1 cellular context compared by ENCODE assay signal in the genomic region with DNA sequence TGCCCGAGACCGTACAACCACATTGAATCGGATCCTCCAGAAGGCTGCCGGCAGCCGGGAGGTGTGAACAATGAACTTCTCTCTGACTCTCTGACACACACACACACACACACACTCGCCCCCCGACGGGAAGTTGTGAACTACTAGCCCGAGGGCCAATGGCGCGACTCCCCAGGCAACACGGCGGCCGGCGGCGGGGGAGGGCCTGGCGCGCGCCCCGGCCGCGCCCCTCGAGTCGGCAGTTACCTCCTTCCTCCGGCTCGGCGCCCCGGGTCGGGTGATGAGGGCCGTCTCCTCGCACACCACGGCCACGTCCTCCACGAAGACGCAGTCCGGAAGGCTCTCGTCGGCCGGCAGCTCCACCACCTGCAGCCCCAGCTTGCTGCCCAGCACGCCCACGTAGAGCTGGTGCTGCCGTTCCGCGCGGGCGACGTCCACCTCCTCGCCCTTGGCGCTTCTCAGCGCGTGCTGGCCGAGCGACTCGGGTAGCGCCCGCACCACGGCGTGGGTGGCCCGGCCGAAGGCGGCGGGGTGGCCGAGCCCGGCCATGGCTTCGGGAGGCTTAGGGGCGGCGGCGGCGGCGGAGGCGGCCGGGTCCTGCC.
TF ChIP-seq lines count a peak whose summit lies in the region.

No MANE protein-coding gene starts in this region.

TF ChIP-seq in WTC11, 78 proteins besides CTCF, POLR2A, EP300 and RAD21 (continued from another document and continues in another):
- TF ChIP-seq, protein P1, sequence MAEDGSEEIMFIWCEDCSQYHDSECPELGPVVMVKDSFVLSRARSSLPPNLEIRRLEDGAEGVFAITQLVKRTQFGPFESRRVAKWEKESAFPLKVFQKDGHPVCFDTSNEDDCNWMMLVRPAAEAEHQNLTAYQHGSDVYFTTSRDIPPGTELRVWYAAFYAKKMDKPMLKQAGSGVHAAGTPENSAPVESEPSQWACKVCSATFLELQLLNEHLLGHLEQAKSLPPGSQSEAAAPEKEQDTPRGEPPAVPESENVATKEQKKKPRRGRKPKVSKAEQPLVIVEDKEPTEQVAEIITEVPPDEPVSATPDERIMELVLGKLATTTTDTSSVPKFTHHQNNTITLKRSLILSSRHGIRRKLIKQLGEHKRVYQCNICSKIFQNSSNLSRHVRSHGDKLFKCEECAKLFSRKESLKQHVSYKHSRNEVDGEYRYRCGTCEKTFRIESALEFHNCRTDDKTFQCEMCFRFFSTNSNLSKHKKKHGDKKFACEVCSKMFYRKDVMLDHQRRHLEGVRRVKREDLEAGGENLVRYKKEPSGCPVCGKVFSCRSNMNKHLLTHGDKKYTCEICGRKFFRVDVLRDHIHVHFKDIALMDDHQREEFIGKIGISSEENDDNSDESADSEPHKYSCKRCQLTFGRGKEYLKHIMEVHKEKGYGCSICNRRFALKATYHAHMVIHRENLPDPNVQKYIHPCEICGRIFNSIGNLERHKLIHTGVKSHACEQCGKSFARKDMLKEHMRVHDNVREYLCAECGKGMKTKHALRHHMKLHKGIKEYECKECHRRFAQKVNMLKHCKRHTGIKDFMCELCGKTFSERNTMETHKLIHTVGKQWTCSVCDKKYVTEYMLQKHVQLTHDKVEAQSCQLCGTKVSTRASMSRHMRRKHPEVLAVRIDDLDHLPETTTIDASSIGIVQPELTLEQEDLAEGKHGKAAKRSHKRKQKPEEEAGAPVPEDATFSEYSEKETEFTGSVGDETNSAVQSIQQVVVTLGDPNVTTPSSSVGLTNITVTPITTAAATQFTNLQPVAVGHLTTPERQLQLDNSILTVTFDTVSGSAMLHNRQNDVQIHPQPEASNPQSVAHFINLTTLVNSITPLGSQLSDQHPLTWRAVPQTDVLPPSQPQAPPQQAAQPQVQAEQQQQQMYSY (CRISPR knock-in tag; IDR thresholded peaks at IDR 0.05): peak; percentile 57; the same call in 1 of the 2 replicates
- TF ChIP-seq, protein P2, sequence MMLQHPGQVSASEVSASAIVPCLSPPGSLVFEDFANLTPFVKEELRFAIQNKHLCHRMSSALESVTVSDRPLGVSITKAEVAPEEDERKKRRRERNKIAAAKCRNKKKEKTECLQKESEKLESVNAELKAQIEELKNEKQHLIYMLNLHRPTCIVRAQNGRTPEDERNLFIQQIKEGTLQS (CRISPR knock-in tag; conservative IDR thresholded peaks at IDR 0.05): no peak
- 0 out of 2 replicates have a peak, but pooled peaks have one; percentile 48 for TF ChIP-seq NR2C2 (CRISPR knock-in tag; IDR thresholded peaks at IDR 0.05)
- no peak for TF ChIP-seq ZNF423 (CRISPR knock-in tag; IDR thresholded peaks at IDR 0.05)
- 0 out of 2 replicates have a peak, but pooled peaks have one; percentile 38 for TF ChIP-seq ZNF138 (CRISPR knock-in tag; conservative IDR thresholded peaks at IDR 0.05)
- TF ChIP-seq SP1 (CRISPR knock-in tag; conservative IDR thresholded peaks at IDR 0.05): 0 out of 2 replicates have a peak, but pooled peaks have one; percentile 42
- peak; percentile 17; the same call in 1 of the 2 replicates for TF ChIP-seq ZNF232 (CRISPR knock-in tag; IDR thresholded peaks at IDR 0.05)
- no peak; the same call in 1 of the 2 replicates for TF ChIP-seq JUN (CRISPR knock-in tag; IDR thresholded peaks at IDR 0.05)
- TF ChIP-seq NR1H2 (CRISPR knock-in tag; IDR thresholded peaks at IDR 0.05): no peak
- TF ChIP-seq, protein P3, sequence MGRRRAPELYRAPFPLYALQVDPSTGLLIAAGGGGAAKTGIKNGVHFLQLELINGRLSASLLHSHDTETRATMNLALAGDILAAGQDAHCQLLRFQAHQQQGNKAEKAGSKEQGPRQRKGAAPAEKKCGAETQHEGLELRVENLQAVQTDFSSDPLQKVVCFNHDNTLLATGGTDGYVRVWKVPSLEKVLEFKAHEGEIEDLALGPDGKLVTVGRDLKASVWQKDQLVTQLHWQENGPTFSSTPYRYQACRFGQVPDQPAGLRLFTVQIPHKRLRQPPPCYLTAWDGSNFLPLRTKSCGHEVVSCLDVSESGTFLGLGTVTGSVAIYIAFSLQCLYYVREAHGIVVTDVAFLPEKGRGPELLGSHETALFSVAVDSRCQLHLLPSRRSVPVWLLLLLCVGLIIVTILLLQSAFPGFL (CRISPR knock-in tag; IDR thresholded peaks at IDR 0.05; ENCODE audit: borderline replicate concordance): no peak
- TF ChIP-seq FOXJ3 (CRISPR knock-in tag; IDR thresholded peaks at IDR 0.05; ENCODE audit: borderline replicate concordance): no peak
- TF ChIP-seq ZNF263 (CRISPR knock-in tag; IDR thresholded peaks at IDR 0.05; ENCODE audit: low read depth): no peak
- no peak for TF ChIP-seq SMAD4 (CRISPR knock-in tag; IDR thresholded peaks at IDR 0.05)
- no peak for TF ChIP-seq RORB (CRISPR knock-in tag; IDR thresholded peaks at IDR 0.05)
- TF ChIP-seq, protein P4, sequence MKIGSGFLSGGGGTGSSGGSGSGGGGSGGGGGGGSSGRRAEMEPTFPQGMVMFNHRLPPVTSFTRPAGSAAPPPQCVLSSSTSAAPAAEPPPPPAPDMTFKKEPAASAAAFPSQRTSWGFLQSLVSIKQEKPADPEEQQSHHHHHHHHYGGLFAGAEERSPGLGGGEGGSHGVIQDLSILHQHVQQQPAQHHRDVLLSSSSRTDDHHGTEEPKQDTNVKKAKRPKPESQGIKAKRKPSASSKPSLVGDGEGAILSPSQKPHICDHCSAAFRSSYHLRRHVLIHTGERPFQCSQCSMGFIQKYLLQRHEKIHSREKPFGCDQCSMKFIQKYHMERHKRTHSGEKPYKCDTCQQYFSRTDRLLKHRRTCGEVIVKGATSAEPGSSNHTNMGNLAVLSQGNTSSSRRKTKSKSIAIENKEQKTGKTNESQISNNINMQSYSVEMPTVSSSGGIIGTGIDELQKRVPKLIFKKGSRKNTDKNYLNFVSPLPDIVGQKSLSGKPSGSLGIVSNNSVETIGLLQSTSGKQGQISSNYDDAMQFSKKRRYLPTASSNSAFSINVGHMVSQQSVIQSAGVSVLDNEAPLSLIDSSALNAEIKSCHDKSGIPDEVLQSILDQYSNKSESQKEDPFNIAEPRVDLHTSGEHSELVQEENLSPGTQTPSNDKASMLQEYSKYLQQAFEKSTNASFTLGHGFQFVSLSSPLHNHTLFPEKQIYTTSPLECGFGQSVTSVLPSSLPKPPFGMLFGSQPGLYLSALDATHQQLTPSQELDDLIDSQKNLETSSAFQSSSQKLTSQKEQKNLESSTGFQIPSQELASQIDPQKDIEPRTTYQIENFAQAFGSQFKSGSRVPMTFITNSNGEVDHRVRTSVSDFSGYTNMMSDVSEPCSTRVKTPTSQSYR (CRISPR knock-in tag; IDR thresholded peaks at IDR 0.05): peak; percentile 67; the same call in 1 of the 2 replicates
- no peak for TF ChIP-seq ZNF396 (CRISPR knock-in tag; IDR thresholded peaks at IDR 0.05; ENCODE audit: borderline replicate concordance)
- TF ChIP-seq, protein P5, sequence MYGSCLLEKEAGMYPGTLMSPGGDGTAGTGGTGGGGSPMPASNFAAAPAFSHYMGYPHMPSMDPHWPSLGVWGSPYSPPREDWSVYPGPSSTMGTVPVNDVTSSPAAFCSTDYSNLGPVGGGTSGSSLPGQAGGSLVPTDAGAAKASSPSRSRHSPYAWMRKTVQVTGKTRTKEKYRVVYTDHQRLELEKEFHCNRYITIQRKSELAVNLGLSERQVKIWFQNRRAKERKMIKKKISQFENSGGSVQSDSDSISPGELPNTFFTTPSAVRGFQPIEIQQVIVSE (CRISPR knock-in tag; IDR thresholded peaks at IDR 0.05; ENCODE audit: borderline replicate concordance): no peak
- TF ChIP-seq, protein P6, sequence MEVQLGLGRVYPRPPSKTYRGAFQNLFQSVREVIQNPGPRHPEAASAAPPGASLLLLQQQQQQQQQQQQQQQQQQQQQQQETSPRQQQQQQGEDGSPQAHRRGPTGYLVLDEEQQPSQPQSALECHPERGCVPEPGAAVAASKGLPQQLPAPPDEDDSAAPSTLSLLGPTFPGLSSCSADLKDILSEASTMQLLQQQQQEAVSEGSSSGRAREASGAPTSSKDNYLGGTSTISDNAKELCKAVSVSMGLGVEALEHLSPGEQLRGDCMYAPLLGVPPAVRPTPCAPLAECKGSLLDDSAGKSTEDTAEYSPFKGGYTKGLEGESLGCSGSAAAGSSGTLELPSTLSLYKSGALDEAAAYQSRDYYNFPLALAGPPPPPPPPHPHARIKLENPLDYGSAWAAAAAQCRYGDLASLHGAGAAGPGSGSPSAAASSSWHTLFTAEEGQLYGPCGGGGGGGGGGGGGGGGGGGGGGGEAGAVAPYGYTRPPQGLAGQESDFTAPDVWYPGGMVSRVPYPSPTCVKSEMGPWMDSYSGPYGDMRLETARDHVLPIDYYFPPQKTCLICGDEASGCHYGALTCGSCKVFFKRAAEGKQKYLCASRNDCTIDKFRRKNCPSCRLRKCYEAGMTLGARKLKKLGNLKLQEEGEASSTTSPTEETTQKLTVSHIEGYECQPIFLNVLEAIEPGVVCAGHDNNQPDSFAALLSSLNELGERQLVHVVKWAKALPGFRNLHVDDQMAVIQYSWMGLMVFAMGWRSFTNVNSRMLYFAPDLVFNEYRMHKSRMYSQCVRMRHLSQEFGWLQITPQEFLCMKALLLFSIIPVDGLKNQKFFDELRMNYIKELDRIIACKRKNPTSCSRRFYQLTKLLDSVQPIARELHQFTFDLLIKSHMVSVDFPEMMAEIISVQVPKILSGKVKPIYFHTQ (CRISPR knock-in tag; IDR thresholded peaks at IDR 0.05): no peak
- no peak for TF ChIP-seq PRRX2 (CRISPR knock-in tag; IDR thresholded peaks at IDR 0.05)
- no peak for TF ChIP-seq NFATC4 (CRISPR knock-in tag; IDR thresholded peaks at IDR 0.05)
- 0 out of 2 replicates have a peak, but pooled peaks have one; percentile 74 for TF ChIP-seq CREB1 (CRISPR knock-in tag; IDR thresholded peaks at IDR 0.05)
- TF ChIP-seq RELA (CRISPR knock-in tag; IDR thresholded peaks at IDR 0.05; ENCODE audit: borderline replicate concordance): peak; percentile 19; the same call in 1 of the 2 replicates
- TF ChIP-seq, protein P7, sequence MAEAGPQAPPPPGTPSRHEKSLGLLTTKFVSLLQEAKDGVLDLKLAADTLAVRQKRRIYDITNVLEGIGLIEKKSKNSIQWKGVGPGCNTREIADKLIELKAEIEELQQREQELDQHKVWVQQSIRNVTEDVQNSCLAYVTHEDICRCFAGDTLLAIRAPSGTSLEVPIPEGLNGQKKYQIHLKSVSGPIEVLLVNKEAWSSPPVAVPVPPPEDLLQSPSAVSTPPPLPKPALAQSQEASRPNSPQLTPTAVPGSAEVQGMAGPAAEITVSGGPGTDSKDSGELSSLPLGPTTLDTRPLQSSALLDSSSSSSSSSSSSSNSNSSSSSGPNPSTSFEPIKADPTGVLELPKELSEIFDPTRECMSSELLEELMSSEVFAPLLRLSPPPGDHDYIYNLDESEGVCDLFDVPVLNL (CRISPR knock-in tag; IDR thresholded peaks at IDR 0.05; ENCODE audit: borderline replicate concordance, low read depth): no peak; the same call in 1 of the 2 replicates
- no peak for TF ChIP-seq ZNF671 (CRISPR knock-in tag; IDR thresholded peaks at IDR 0.05)
- TF ChIP-seq NR3C1 (CRISPR knock-in tag; conservative IDR thresholded peaks at IDR 0.05; ENCODE audit: low read depth): no peak
- no peak for TF ChIP-seq SOX15 (CRISPR knock-in tag; IDR thresholded peaks at IDR 0.05)
- peak; percentile 81; the same call in 1 of the 2 replicates for TF ChIP-seq SMAD3 (CRISPR knock-in tag; IDR thresholded peaks at IDR 0.05; ENCODE audit: borderline replicate concordance)
- TF ChIP-seq ZNF121 (CRISPR knock-in tag; IDR thresholded peaks at IDR 0.05): peak; percentile 59
- TF ChIP-seq, protein P8, sequence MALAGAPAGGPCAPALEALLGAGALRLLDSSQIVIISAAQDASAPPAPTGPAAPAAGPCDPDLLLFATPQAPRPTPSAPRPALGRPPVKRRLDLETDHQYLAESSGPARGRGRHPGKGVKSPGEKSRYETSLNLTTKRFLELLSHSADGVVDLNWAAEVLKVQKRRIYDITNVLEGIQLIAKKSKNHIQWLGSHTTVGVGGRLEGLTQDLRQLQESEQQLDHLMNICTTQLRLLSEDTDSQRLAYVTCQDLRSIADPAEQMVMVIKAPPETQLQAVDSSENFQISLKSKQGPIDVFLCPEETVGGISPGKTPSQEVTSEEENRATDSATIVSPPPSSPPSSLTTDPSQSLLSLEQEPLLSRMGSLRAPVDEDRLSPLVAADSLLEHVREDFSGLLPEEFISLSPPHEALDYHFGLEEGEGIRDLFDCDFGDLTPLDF (CRISPR knock-in tag; IDR thresholded peaks at IDR 0.05): peak; percentile 86; the same call in 1 of the 2 replicates
- TF ChIP-seq ZNF219 (CRISPR knock-in tag; IDR thresholded peaks at IDR 0.05; ENCODE audit: borderline replicate concordance): peak; percentile 92; the same call in 1 of the 2 replicates
- peak; percentile 65; the same call in 1 of the 2 replicates for TF ChIP-seq MYBL2 (CRISPR knock-in tag; IDR thresholded peaks at IDR 0.05)
- no peak for TF ChIP-seq JAZF1 (CRISPR knock-in tag; IDR thresholded peaks at IDR 0.05)
- TF ChIP-seq, protein P9, sequence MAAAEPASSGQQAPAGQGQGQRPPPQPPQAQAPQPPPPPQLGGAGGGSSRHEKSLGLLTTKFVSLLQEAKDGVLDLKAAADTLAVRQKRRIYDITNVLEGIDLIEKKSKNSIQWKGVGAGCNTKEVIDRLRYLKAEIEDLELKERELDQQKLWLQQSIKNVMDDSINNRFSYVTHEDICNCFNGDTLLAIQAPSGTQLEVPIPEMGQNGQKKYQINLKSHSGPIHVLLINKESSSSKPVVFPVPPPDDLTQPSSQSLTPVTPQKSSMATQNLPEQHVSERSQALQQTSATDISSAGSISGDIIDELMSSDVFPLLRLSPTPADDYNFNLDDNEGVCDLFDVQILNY (CRISPR knock-in tag; IDR thresholded peaks at IDR 0.05): no peak
- TF ChIP-seq HMGA2 (CRISPR knock-in tag; IDR thresholded peaks at IDR 0.05): no peak
- TF ChIP-seq, protein P10, sequence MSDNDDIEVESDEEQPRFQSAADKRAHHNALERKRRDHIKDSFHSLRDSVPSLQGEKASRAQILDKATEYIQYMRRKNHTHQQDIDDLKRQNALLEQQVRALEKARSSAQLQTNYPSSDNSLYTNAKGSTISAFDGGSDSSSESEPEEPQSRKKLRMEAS (CRISPR knock-in tag; IDR thresholded peaks at IDR 0.05): peak; percentile 57; the same call in 1 of the 2 replicates
- TF ChIP-seq, protein P11, sequence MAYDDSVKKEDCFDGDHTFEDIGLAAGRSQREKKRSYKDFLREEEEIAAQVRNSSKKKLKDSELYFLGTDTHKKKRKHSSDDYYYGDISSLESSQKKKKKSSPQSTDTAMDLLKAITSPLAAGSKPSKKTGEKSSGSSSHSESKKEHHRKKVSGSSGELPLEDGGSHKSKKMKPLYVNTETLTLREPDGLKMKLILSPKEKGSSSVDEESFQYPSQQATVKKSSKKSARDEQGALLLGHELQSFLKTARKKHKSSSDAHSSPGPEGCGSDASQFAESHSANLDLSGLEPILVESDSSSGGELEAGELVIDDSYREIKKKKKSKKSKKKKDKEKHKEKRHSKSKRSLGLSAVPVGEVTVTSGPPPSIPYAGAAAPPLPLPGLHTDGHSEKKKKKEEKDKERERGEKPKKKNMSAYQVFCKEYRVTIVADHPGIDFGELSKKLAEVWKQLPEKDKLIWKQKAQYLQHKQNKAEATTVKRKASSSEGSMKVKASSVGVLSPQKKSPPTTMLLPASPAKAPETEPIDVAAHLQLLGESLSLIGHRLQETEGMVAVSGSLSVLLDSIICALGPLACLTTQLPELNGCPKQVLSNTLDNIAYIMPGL (CRISPR knock-in tag; IDR thresholded peaks at IDR 0.05): peak; percentile 73; the same call in 1 of the 2 replicates
- no peak for TF ChIP-seq MXD4 (CRISPR knock-in tag; IDR thresholded peaks at IDR 0.05; ENCODE audit: borderline replicate concordance)
